ENCODE assay signal across 1 cellular context in the genomic region with DNA sequence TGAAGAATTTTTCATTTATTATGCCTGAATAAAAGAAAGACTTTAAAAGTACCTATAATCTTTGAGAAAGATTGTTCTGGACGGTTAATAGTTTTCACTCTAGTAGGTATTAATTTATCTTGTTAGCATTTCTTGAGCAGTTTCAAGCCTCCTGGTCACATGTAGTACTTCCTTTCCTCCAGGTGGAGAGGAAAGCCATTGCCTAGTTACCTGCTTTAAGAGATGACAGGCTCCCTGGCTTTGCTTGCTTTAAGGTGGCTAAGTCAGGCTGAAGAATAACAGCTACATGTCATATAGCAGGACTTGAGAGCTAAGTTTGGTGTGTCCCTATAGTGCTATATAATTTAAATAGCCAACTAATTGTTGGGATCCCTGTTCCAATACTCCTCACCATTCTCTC.
TF ChIP-seq lines count a peak whose summit lies in the region.

No MANE protein-coding gene starts in this region.

TF ChIP-seq in GM12878, 131 proteins besides CTCF, POLR2A, EP300 and RAD21 (continued from another document):
- TF ChIP-seq, protein P1, sequence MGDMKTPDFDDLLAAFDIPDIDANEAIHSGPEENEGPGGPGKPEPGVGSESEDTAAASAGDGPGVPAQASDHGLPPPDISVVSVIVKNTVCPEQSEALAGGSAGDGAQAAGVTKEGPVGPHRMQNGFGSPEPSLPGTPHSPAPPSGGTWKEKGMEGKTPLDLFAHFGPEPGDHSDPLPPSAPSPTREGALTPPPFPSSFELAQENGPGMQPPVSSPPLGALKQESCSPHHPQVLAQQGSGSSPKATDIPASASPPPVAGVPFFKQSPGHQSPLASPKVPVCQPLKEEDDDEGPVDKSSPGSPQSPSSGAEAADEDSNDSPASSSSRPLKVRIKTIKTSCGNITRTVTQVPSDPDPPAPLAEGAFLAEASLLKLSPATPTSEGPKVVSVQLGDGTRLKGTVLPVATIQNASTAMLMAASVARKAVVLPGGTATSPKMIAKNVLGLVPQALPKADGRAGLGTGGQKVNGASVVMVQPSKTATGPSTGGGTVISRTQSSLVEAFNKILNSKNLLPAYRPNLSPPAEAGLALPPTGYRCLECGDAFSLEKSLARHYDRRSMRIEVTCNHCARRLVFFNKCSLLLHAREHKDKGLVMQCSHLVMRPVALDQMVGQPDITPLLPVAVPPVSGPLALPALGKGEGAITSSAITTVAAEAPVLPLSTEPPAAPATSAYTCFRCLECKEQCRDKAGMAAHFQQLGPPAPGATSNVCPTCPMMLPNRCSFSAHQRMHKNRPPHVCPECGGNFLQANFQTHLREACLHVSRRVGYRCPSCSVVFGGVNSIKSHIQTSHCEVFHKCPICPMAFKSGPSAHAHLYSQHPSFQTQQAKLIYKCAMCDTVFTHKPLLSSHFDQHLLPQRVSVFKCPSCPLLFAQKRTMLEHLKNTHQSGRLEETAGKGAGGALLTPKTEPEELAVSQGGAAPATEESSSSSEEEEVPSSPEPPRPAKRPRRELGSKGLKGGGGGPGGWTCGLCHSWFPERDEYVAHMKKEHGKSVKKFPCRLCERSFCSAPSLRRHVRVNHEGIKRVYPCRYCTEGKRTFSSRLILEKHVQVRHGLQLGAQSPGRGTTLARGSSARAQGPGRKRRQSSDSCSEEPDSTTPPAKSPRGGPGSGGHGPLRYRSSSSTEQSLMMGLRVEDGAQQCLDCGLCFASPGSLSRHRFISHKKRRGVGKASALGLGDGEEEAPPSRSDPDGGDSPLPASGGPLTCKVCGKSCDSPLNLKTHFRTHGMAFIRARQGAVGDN (IDR thresholded peaks at IDR 0.05) = no peak
- no peak for TF ChIP-seq BHLHE40 (IDR thresholded peaks at IDR 0.05; ENCODE audit: borderline replicate concordance in 1 of 2, low read depth in 2 of 2, low read length in 1 of 2)
- no peak for TF ChIP-seq BCL11A (IDR thresholded peaks at IDR 0.05; ENCODE audit: low read depth, low read length)
- TF ChIP-seq TCF12 (IDR thresholded peaks at IDR 0.05; ENCODE audit: low read depth, low read length) = no peak
- TF ChIP-seq, protein P2, sequence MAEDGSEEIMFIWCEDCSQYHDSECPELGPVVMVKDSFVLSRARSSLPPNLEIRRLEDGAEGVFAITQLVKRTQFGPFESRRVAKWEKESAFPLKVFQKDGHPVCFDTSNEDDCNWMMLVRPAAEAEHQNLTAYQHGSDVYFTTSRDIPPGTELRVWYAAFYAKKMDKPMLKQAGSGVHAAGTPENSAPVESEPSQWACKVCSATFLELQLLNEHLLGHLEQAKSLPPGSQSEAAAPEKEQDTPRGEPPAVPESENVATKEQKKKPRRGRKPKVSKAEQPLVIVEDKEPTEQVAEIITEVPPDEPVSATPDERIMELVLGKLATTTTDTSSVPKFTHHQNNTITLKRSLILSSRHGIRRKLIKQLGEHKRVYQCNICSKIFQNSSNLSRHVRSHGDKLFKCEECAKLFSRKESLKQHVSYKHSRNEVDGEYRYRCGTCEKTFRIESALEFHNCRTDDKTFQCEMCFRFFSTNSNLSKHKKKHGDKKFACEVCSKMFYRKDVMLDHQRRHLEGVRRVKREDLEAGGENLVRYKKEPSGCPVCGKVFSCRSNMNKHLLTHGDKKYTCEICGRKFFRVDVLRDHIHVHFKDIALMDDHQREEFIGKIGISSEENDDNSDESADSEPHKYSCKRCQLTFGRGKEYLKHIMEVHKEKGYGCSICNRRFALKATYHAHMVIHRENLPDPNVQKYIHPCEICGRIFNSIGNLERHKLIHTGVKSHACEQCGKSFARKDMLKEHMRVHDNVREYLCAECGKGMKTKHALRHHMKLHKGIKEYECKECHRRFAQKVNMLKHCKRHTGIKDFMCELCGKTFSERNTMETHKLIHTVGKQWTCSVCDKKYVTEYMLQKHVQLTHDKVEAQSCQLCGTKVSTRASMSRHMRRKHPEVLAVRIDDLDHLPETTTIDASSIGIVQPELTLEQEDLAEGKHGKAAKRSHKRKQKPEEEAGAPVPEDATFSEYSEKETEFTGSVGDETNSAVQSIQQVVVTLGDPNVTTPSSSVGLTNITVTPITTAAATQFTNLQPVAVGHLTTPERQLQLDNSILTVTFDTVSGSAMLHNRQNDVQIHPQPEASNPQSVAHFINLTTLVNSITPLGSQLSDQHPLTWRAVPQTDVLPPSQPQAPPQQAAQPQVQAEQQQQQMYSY (CRISPR knock-in tag; IDR thresholded peaks at IDR 0.05) = no peak
- TF ChIP-seq, protein P3, sequence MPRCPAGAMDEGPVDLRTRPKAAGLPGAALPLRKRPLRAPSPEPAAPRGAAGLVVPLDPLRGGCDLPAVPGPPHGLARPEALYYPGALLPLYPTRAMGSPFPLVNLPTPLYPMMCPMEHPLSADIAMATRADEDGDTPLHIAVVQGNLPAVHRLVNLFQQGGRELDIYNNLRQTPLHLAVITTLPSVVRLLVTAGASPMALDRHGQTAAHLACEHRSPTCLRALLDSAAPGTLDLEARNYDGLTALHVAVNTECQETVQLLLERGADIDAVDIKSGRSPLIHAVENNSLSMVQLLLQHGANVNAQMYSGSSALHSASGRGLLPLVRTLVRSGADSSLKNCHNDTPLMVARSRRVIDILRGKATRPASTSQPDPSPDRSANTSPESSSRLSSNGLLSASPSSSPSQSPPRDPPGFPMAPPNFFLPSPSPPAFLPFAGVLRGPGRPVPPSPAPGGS (IDR thresholded peaks at IDR 0.05; ENCODE audit: borderline replicate concordance, insufficient read depth, low read depth, low read length, poor library complexity, severe bottlenecking) = no peak
- no peak for TF ChIP-seq CBX5 (IDR thresholded peaks at IDR 0.05; ENCODE audit: low read depth)
- no peak for TF ChIP-seq SIN3A (IDR thresholded peaks at IDR 0.05; ENCODE audit: low read depth, low read length)
- TF ChIP-seq ZNF24 (IDR thresholded peaks at IDR 0.05) = no peak
- TF ChIP-seq SRF (IDR thresholded peaks at IDR 0.05; ENCODE audit: low read depth in 2 of 2, low read length in 2 of 2) = no peak
- TF ChIP-seq, protein P4, sequence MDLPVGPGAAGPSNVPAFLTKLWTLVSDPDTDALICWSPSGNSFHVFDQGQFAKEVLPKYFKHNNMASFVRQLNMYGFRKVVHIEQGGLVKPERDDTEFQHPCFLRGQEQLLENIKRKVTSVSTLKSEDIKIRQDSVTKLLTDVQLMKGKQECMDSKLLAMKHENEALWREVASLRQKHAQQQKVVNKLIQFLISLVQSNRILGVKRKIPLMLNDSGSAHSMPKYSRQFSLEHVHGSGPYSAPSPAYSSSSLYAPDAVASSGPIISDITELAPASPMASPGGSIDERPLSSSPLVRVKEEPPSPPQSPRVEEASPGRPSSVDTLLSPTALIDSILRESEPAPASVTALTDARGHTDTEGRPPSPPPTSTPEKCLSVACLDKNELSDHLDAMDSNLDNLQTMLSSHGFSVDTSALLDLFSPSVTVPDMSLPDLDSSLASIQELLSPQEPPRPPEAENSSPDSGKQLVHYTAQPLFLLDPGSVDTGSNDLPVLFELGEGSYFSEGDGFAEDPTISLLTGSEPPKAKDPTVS (IDR thresholded peaks at IDR 0.05; ENCODE audit: low read depth, low read length) = no peak
- no peak for TF ChIP-seq CEBPB (IDR thresholded peaks at IDR 0.05; ENCODE audit: borderline replicate concordance in 1 of 2, low read depth in 2 of 2, low read length in 2 of 2)
